8 cellular contexts compared by ENCODE assay signal in genomic region chr12:124939428-124940142, GRCh38. TPM values are rescaled to one million over a fixed set of nuclear protein-coding genes. Genes with fewer than 3 reads are reported as not detected.
DNase-seq lines count a peak whose midpoint lies in the region; ATAC-seq and TF ChIP-seq lines count a peak whose summit lies in the region.

No MANE protein-coding gene starts in this region.

- ATAC-seq in GM18867 (IDR thresholded peaks at IDR 0.05; ENCODE audit: unreplicated experiment) = peak; percentile 67
- ATAC-seq in HG03095 (IDR thresholded peaks at IDR 0.05; ENCODE audit: unreplicated experiment) = peak; percentile 42
- ATAC-seq in left lung = peak; percentile 74

- H3K36me3 ChIP-seq in left lung = peaks cover 0 to 5% of the 10 kb centered on the region in 2 donors

- H3K27ac ChIP-seq in left lung = peak overlapping the region; percentile 91 to 93

- intact Hi-C loops in left lung (cut with DNase I) = no loop called here

- H3K9me3 ChIP-seq in left lung = no peaks in the 10 kb centered on the region

- H3K4me1 ChIP-seq in left lung = peaks cover 0 to 44% of the 10 kb centered on the region in 2 donors

- H3K27me3 ChIP-seq in left lung = no peaks in the 10 kb centered on the region

- peak overlapping the region; percentile 30 to 39 for H3K4me3 ChIP-seq in left lung

- TF ChIP-seq CTCF in left lung (IDR thresholded peaks at IDR 0.05) = no peak

- peak; percentile 70 to 90 (median 82) for DNase-seq in T-helper 2 cell
- DNase-seq in cerebellar cortex (ENCODE audit: low spot score) = peak; percentile 97
- DNase-seq in left lung = peak; percentile 85 to 89
- DNase-seq in stimulated activated CD4-positive, alpha-beta T cell treated with anti-CD3 and anti-CD28 coated beads, Interleukin-4, amount 100 ng/mL, for 4 hours = peak; percentile 86 to 88
- DNase-seq in NCI-H2227 (lab: John Stamatoyannopoulos, UW; ENCODE audit: unreplicated experiment) = no peak
- DNase-seq in DMS153 treated with DMSO at 0.1 percent for 48 hours (lab: John Stamatoyannopoulos, UW; ENCODE audit: unreplicated experiment) = no peak

RNA-seq across cellular contexts. Expression of gene UBC, which starts 25.1 kb away (rescaled TPM):
- 1,000 to 10,000 TPM in 1 of 2 donors, 100 to 1,000 TPM in 1; 933 to 1,095 TPM for total RNA-seq in left lung

RNA-seq across cellular contexts. Expression of gene DHX37, which starts 49.3 kb away (rescaled TPM):
- total RNA-seq in left lung = 10 to 100 TPM; 12.1 to 20.3 TPM

RNA-seq across cellular contexts. Expression of gene BRI3BP, which starts 53.9 kb away (rescaled TPM):
- 10 to 100 TPM; 12.2 to 16.3 TPM for total RNA-seq in left lung

Comparison
In these comparisons a context has a peak if more than half of its experiments do, and no peak if none do; other contexts are left out.
1. DNase-seq: peak in T-helper 2 cell (5 of 5), cerebellar cortex (single experiment), left lung (2 of 2) and stimulated activated CD4-positive, alpha-beta T cell treated with anti-CD3 and anti-CD28 coated beads, Interleukin-4, amount 100 ng/mL, for 4 hours (2 of 2); none in NCI-H2227 (single experiment) and DMS153 treated with DMSO at 0.1 percent for 48 hours (single experiment).
2. Peak in every context shown above with its lines, with median percentiles within 50 percentile points of each other: ATAC-seq.